Comparison of ENCODE assay signal across 8 cellular contexts in the genomic region with DNA sequence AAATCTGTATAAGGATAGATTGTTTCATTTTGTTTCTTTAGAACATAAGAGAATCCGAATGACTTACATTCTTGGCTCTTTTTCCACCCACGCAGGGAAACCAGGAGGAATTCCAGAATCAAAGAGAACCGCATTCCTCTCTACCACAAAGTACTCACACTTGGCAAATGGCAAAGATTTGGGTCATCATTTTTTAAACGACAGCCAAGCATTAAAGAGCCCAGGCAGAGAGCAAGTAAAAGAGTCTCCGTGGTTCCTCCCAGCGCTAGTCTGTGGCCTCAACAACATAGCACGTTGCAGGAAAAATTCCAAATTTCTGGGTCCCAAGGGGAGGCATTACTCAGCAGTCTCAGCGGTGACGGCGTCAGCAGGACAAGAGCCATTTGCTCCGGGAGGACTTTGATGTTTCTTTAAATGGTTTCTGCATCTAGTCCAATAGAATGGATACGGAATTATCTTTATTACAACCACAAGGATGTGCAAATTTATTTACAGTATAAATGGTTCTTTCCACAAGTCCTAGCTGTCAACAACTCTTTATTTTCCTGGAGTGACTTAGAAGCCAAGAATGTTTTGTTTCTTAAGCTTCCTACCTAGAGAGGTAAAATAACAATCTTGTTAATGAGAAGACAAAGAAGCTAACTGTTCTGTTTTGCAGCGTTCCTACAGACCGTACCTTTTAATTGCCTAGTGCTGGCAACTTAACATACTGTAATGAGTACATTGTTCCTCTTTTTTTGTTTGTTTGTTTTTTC.
DNase-seq lines count a peak whose midpoint lies in the region; ATAC-seq and TF ChIP-seq lines count a peak whose summit lies in the region.

No MANE protein-coding gene starts in this region.

- CTCF ChIA-PET in AG04449 (lab: Yijun Ruan, JAX): interaction anchor here (0.9 to 1.8 kb wide), 5 partner anchors 14 to 214 kb away, joined by 3 to 7 read pairs (median 4); no protein-coding TSS in a partner anchor

- H3K4me3 Mint-ChIP-seq in type B pancreatic cell: peak overlapping the region; percentile 79

- H3K36me3 ChIP-seq in MG63 (no peaks in the 10 kb centered on the region), liver (ENCODE audit: control insufficient read depth in 4 of 4, insufficient read depth in 3 of 4, low read depth in 1 of 4, low read length in 3 of 4) (no peaks in the 10 kb centered on the region)

- no peaks in the 10 kb centered on the region for H3K27me3 Mint-ChIP-seq in type B pancreatic cell

- TF ChIP-seq RAD21 in liver (IDR thresholded peaks at IDR 0.05): no peak

- H3K27me3 ChIP-seq in MG63 (no peaks in the 10 kb centered on the region), liver (ENCODE audit: control insufficient read depth in 4 of 4, insufficient read depth in 4 of 4, low read length in 3 of 4) (peaks cover 0 to 8% (median 0%) of the 10 kb centered on the region in 4 donors)

- H3K4me3 ChIP-seq in AG04449 (ENCODE audit: low read depth, low read length) (peak overlapping the region; percentile 49), MG63 (peak overlapping the region; percentile 12), liver (ENCODE audit: low read depth in 1 of 3, low read length in 3 of 3) (no peak overlapping the region)

- TF ChIP-seq CTCF in AG04449 (IDR thresholded peaks at IDR 0.05; ENCODE audit: insufficient read depth, low read length, missing control alignments) (no peak), liver (IDR thresholded peaks at IDR 0.05; ENCODE audit: low read depth, low read length, missing input control) (no peak), type B pancreatic cell (conservative IDR thresholded peaks at IDR 0.05) (no peak)

- H3K9me3 ChIP-seq in MG63 (no peaks in the 10 kb centered on the region; the same call in 1 of the 2 replicates), liver (ENCODE audit: control insufficient read depth in 4 of 4, low read length in 3 of 4) (peaks cover 0 to 2% (median 0%) of the 10 kb centered on the region in 4 donors)

- peaks cover 0 to 4% (median 0%) of the 10 kb centered on the region in 4 donors for H3K4me1 ChIP-seq in liver (ENCODE audit: control insufficient read depth in 4 of 4, insufficient read depth in 4 of 4, low read length in 3 of 4)

- peak overlapping the region; percentile 81 for H3K27ac Mint-ChIP-seq in type B pancreatic cell

- no peak overlapping the region for H3K9ac ChIP-seq in liver (ENCODE audit: low read depth in 1 of 2, low read length in 2 of 2)

- peaks cover 5% of the 10 kb centered on the region for H3K9me3 Mint-ChIP-seq in type B pancreatic cell

- H3K27ac ChIP-seq in liver (ENCODE audit: low read depth in 1 of 2, low read length in 2 of 2): no peak overlapping the region

- DNase-seq in AG04449 (ENCODE audit: low read depth, low spot score) (peak; percentile 95), MG63 (peak; percentile 87), dedifferentiated amniotic fluid mesenchymal stem cell (ENCODE audit: extremely low spot score) (peak; percentile 99), type B pancreatic cell (ENCODE audit: extremely low spot score, unreplicated experiment) (no peak), activated gamma-delta T cell treated with Interleukin-2 at 50 U/mL for 16 hours (no peak)

- no peaks in the 10 kb centered on the region for H3K36me3 Mint-ChIP-seq in type B pancreatic cell

- POLR2A ChIA-PET in AG04449 (lab: Yijun Ruan, JAX): interaction anchor here (0.6 to 0.9 kb wide), 3 partner anchors 16 to 106 kb away, joined by 4 to 5 read pairs (median 5); no protein-coding TSS in a partner anchor

- H3K4me1 Mint-ChIP-seq in type B pancreatic cell (ENCODE audit: unreplicated experiment): peaks cover 29% of the 10 kb centered on the region

- ATAC-seq in GM19395 (IDR thresholded peaks at IDR 0.05; ENCODE audit: unreplicated experiment) (no peak), GM19452 (IDR thresholded peaks at IDR 0.05; ENCODE audit: unreplicated experiment) (no peak)

- WGBS in liver: 7% methylated on average over 14 of the region's 14 CpGs

TF ChIP-seq in liver, 16 proteins besides CTCF, POLR2A, EP300 and RAD21:
- TF ChIP-seq, protein P1, sequence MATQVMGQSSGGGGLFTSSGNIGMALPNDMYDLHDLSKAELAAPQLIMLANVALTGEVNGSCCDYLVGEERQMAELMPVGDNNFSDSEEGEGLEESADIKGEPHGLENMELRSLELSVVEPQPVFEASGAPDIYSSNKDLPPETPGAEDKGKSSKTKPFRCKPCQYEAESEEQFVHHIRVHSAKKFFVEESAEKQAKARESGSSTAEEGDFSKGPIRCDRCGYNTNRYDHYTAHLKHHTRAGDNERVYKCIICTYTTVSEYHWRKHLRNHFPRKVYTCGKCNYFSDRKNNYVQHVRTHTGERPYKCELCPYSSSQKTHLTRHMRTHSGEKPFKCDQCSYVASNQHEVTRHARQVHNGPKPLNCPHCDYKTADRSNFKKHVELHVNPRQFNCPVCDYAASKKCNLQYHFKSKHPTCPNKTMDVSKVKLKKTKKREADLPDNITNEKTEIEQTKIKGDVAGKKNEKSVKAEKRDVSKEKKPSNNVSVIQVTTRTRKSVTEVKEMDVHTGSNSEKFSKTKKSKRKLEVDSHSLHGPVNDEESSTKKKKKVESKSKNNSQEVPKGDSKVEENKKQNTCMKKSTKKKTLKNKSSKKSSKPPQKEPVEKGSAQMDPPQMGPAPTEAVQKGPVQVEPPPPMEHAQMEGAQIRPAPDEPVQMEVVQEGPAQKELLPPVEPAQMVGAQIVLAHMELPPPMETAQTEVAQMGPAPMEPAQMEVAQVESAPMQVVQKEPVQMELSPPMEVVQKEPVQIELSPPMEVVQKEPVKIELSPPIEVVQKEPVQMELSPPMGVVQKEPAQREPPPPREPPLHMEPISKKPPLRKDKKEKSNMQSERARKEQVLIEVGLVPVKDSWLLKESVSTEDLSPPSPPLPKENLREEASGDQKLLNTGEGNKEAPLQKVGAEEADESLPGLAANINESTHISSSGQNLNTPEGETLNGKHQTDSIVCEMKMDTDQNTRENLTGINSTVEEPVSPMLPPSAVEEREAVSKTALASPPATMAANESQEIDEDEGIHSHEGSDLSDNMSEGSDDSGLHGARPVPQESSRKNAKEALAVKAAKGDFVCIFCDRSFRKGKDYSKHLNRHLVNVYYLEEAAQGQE (IDR thresholded peaks at IDR 0.05): no peak
- TF ChIP-seq SP1 (IDR thresholded peaks at IDR 0.05): peak; percentile 15
- no peak for TF ChIP-seq EGR1 (IDR thresholded peaks at IDR 0.05; ENCODE audit: low read depth in 2 of 2)
- no peak for TF ChIP-seq TAF1 (conservative IDR thresholded peaks at IDR 0.05)
- no peak for TF ChIP-seq GABPA (IDR thresholded peaks at IDR 0.05 in 1 of 2, conservative IDR thresholded peaks at IDR 0.05 in 1 of 2)
- TF ChIP-seq NR2F2 (IDR thresholded peaks at IDR 0.05): peak; percentile 22
- no peak for TF ChIP-seq JUND (IDR thresholded peaks at IDR 0.05)
- TF ChIP-seq YY1 (IDR thresholded peaks at IDR 0.05): no peak
- no peak for TF ChIP-seq RXRA (IDR thresholded peaks at IDR 0.05)
- no peak for TF ChIP-seq FOXA2 (IDR thresholded peaks at IDR 0.05)
- no peak for TF ChIP-seq HNF4A (conservative IDR thresholded peaks at IDR 0.05)
- TF ChIP-seq, protein P2, sequence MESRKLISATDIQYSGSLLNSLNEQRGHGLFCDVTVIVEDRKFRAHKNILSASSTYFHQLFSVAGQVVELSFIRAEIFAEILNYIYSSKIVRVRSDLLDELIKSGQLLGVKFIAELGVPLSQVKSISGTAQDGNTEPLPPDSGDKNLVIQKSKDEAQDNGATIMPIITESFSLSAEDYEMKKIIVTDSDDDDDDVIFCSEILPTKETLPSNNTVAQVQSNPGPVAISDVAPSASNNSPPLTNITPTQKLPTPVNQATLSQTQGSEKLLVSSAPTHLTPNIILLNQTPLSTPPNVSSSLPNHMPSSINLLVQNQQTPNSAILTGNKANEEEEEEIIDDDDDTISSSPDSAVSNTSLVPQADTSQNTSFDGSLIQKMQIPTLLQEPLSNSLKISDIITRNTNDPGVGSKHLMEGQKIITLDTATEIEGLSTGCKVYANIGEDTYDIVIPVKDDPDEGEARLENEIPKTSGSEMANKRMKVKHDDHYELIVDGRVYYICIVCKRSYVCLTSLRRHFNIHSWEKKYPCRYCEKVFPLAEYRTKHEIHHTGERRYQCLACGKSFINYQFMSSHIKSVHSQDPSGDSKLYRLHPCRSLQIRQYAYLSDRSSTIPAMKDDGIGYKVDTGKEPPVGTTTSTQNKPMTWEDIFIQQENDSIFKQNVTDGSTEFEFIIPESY (IDR thresholded peaks at IDR 0.05): no peak
- TF ChIP-seq FOXA1 (IDR thresholded peaks at IDR 0.05): no peak
- TF ChIP-seq, protein P3, sequence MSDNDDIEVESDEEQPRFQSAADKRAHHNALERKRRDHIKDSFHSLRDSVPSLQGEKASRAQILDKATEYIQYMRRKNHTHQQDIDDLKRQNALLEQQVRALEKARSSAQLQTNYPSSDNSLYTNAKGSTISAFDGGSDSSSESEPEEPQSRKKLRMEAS (IDR thresholded peaks at IDR 0.05): no peak

Comparison
In these comparisons a context has a peak if more than half of its experiments do, and no peak if none do; other contexts are left out.
1. DNase-seq: peak in AG04449 (single experiment), MG63 (single experiment) and dedifferentiated amniotic fluid mesenchymal stem cell (single experiment); none in type B pancreatic cell (single experiment) and activated gamma-delta T cell treated with Interleukin-2 at 50 U/mL for 16 hours (single experiment).
2. H3K4me3 ChIP-seq: peak in AG04449 (single experiment) and MG63 (single experiment); none in liver (0 of 3).